In the genomic region with DNA sequence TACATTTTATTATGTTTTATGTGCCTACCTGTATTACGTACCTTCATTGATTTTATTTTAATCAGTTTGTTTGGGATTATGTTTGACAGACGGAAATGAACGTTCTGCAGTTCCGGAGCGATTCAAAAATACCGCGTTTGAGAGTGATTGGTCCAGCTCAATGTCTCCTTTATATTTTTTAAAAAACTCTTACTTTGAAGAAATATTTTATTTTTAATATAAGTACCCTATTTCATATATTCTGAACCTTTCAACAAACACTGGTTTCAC, we compare ENCODE assay signal across 8 cellular contexts.
DNase-seq lines count a peak whose midpoint lies in the region; ATAC-seq and TF ChIP-seq lines count a peak whose summit lies in the region.

No MANE protein-coding gene starts in this region.

- H3K4me3 Mint-ChIP-seq in activated naive CD4-positive, alpha-beta T cell treated with anti-CD3 and anti-CD28 coated beads for 36 hours: peak overlapping the region; percentile 86

- DNase-seq in CD1c-positive myeloid dendritic cell (ENCODE audit: extremely low spot score) (peak; percentile 66), right atrium auricular region (ENCODE audit: low spot score) (no peak), midbrain (lab: John Stamatoyannopoulos, UW) (no peak), hippocampal formation (lab: John Stamatoyannopoulos, UW) (no peak), GDM1 (lab: John Stamatoyannopoulos, UW) (no peak)
- peak; percentile 48 for DNase-seq in activated naive CD4-positive, alpha-beta T cell treated with anti-CD3 and anti-CD28 coated beads for 36 hours

- no peaks in the 10 kb centered on the region for H3K36me3 ChIP-seq in right atrium auricular region
- H3K36me3 ChIP-seq in skeletal muscle satellite cell (ENCODE audit: insufficient read depth, low read length): no peaks in the 10 kb centered on the region

- peak; percentile 10 for ATAC-seq in HG02571 (IDR thresholded peaks at IDR 0.05; ENCODE audit: unreplicated experiment)

- peaks cover 8% of the 10 kb centered on the region for H3K36me3 Mint-ChIP-seq in activated naive CD4-positive, alpha-beta T cell treated with anti-CD3 and anti-CD28 coated beads for 36 hours (ENCODE audit: low read depth)

- H3K27ac ChIP-seq in right atrium auricular region: peak overlapping the region in 1 of 2 donors; percentile 68

- no peaks in the 10 kb centered on the region for H3K4me1 ChIP-seq in right atrium auricular region
- peaks cover 5% of the 10 kb centered on the region for H3K4me1 ChIP-seq in skeletal muscle satellite cell (ENCODE audit: control insufficient read depth, insufficient read depth, low read length)

- peak overlapping the region; percentile 100 for H3K27ac Mint-ChIP-seq in activated naive CD4-positive, alpha-beta T cell treated with anti-CD3 and anti-CD28 coated beads for 36 hours

- H3K27me3 ChIP-seq in right atrium auricular region (peaks cover 25 to 35% of the 10 kb centered on the region in 2 donors), skeletal muscle satellite cell (ENCODE audit: control insufficient read depth, insufficient read depth, low read length) (peaks cover 31% of the 10 kb centered on the region)

- H3K9ac ChIP-seq in skeletal muscle satellite cell (ENCODE audit: low read depth, low read length): no peak overlapping the region

- peak overlapping the region; percentile 32 to 54 for H3K4me3 ChIP-seq in right atrium auricular region
- peak overlapping the region; percentile 71 for H3K4me3 ChIP-seq in skeletal muscle satellite cell (ENCODE audit: low read length)

- no peaks in the 10 kb centered on the region for H3K27me3 Mint-ChIP-seq in activated naive CD4-positive, alpha-beta T cell treated with anti-CD3 and anti-CD28 coated beads for 36 hours (ENCODE audit: low read depth)

- H3K4me1 Mint-ChIP-seq in activated naive CD4-positive, alpha-beta T cell treated with anti-CD3 and anti-CD28 coated beads for 36 hours (ENCODE audit: low read depth): peaks cover 17% of the 10 kb centered on the region

- H3K9me3 ChIP-seq in right atrium auricular region (no peaks in the 10 kb centered on the region), skeletal muscle satellite cell (replicated peaks; ENCODE audit: low read length) (no peaks in the 10 kb centered on the region)

- H3K9me3 Mint-ChIP-seq in activated naive CD4-positive, alpha-beta T cell treated with anti-CD3 and anti-CD28 coated beads for 36 hours: no peaks in the 10 kb centered on the region

- intact Hi-C loops in activated naive CD4-positive, alpha-beta T cell treated with anti-CD3 and anti-CD28 coated beads for 36 hours (cut with micrococcal nuclease): loop anchor here (1.0 to 2.0 kb wide), 10 partner anchors 10 to 224 kb away; a partner anchor contains a TSS

- CTCF ChIA-PET in activated naive CD4-positive, alpha-beta T cell treated with anti-CD3 and anti-CD28 coated beads for 36 hours (lab: Charles Lee): interaction anchor here (1.2 to 2.3 kb wide), 12 partner anchors 9 to 77 kb away, joined by 4 to 14 read pairs (median 6); a partner anchor contains a TSS

- no peak for TF ChIP-seq CTCF in right atrium auricular region (IDR thresholded peaks at IDR 0.05)

- H3K4me2 ChIP-seq in skeletal muscle satellite cell (ENCODE audit: low read length): peak overlapping the region; percentile 87

Comparison
In these comparisons a context has a peak if more than half of its experiments do, and no peak if none do; other contexts are left out.
1. DNase-seq: peak in CD1c-positive myeloid dendritic cell (single experiment) and activated naive CD4-positive, alpha-beta T cell treated with anti-CD3 and anti-CD28 coated beads for 36 hours (single experiment); none in right atrium auricular region (single experiment), midbrain (single experiment), hippocampal formation (0 of 2) and GDM1 (single experiment).